Comparison of ENCODE assay signal across 18 cellular contexts in genomic region chr2:29290293-29291052, GRCh38.
DNase-seq lines count a peak whose midpoint lies in the region; ATAC-seq, FAIRE-seq and TF ChIP-seq lines count a peak whose summit lies in the region.
"Had no signal": no experiment of that assay in that cellular context is flagged by ENCODE, and none has a peak within 500 bp of the region (broad histone marks: within the 10 kb centered on the region; RNA-seq: fewer than 3 reads in every experiment).

No MANE protein-coding gene starts in this region.

- no peaks in the 10 kb centered on the region for H3K36me3 ChIP-seq in BLaER1 treated with 17β-estradiol and CSF1 and Interleukin-3, amounts not matched to agents 10 nM and 100 nM
- H3K36me3 ChIP-seq in HUES48 (ENCODE audit: control insufficient read depth, insufficient read depth, low read length) (no peaks in the 10 kb centered on the region), H1 (ENCODE audit: control insufficient read depth in 2 of 4, insufficient read depth in 4 of 4, low read length in 3 of 4) (no peaks in the 10 kb centered on the region), mesendoderm (ENCODE audit: control insufficient read depth, insufficient read depth, low read length) (no peaks in the 10 kb centered on the region)

- TF ChIP-seq RAD21 in H1 (IDR thresholded peaks at IDR 0.05 in 1 of 2, conservative IDR thresholded peaks at IDR 0.05 in 1 of 2; ENCODE audit: low read depth in 2 of 2, low read length in 2 of 2): no peak

- POLR2A ChIA-PET in H1 (lab: Charles Lee; ENCODE audit: partially characterized antibody): no interaction called here

- H3K14ac ChIP-seq in H1 (ENCODE audit: insufficient read length): no peak overlapping the region

- no peak overlapping the region for H3K23ac ChIP-seq in H1 (ENCODE audit: insufficient read length)
- no peak overlapping the region for H3K23ac ChIP-seq in mesendoderm (ENCODE audit: low read length)

- no peak overlapping the region for H3K4ac ChIP-seq in H1 (replicated peaks; ENCODE audit: insufficient read length, low read depth, low read length)
- no peak overlapping the region for H3K4ac ChIP-seq in mesendoderm (ENCODE audit: low read depth, low read length)

- H3K9me3 ChIP-seq in BLaER1 treated with 17β-estradiol and CSF1 and Interleukin-3, amounts not matched to agents 10 nM and 100 nM (replicated peaks in 1 of 11): no peaks in the 10 kb centered on the region
- no peaks in the 10 kb centered on the region for H3K9me3 ChIP-seq in HUES48 (ENCODE audit: control insufficient read depth, insufficient read depth, low read length)
- H3K9me3 ChIP-seq in H1 (ENCODE audit: insufficient read depth in 2 of 2, low read depth in 1 of 2, low read length in 1 of 2): no peaks in the 10 kb centered on the region
- H3K9me3 ChIP-seq: A549 had no signal

- H2AFZ ChIP-seq in H1 (ENCODE audit: low read length): no peak overlapping the region

- peak overlapping the region; percentile 52; the same call in 1 of the 2 replicates for H3K18ac ChIP-seq in H1 (ENCODE audit: extremely low read depth, low read length)
- no peak overlapping the region for H3K18ac ChIP-seq in mesendoderm (ENCODE audit: low read length)

- no peaks in the 10 kb centered on the region for H3K27me3 ChIP-seq in BLaER1 treated with 17β-estradiol and CSF1 and Interleukin-3, amounts not matched to agents 10 nM and 100 nM
- H3K27me3 ChIP-seq in HUES48 (ENCODE audit: control insufficient read depth, insufficient read depth, low read length): no peaks in the 10 kb centered on the region
- no peaks in the 10 kb centered on the region for H3K27me3 ChIP-seq in H1 (replicated peaks in 1 of 4; ENCODE audit: control insufficient read depth in 3 of 4, extremely low read depth in 1 of 4, insufficient read depth in 3 of 4, low read length in 3 of 4)
- H3K27me3 ChIP-seq in mesendoderm (ENCODE audit: insufficient read depth, low read length, poor library complexity): no peaks in the 10 kb centered on the region

- no peak for ATAC-seq in HG02610 (IDR thresholded peaks at IDR 0.05; ENCODE audit: unreplicated experiment)
- ATAC-seq: HepG2 had no signal

- TF ChIP-seq POLR2A in H1 (IDR thresholded peaks at IDR 0.05; ENCODE audit: control extremely low read depth in 1 of 2, low read depth in 2 of 2, low read length in 2 of 2): no peak

- peak overlapping the region; percentile 88 for H4K91ac ChIP-seq in H1 (replicated peaks; ENCODE audit: insufficient read length, low read length)

- no peak for TF ChIP-seq CTCF in H1 (IDR thresholded peaks at IDR 0.05; ENCODE audit: control extremely low read depth in 1 of 3, insufficient read depth in 1 of 3, low read depth in 1 of 3, low read length in 3 of 3)

- H2BK15ac ChIP-seq in H1 (ENCODE audit: low read length) (no peak overlapping the region), mesendoderm (replicated peaks; ENCODE audit: low read depth) (no peak overlapping the region)

- no peak overlapping the region for H3K4me3 ChIP-seq in BLaER1 treated with 17β-estradiol and CSF1 and Interleukin-3, amounts not matched to agents 10 nM and 100 nM
- H3K4me3 ChIP-seq in HUES48 (ENCODE audit: low read depth, low read length) (no peak overlapping the region), H1 (ENCODE audit: extremely low read depth in 1 of 4, insufficient read depth in 2 of 4, low read depth in 3 of 4, low read length in 4 of 4) (no peak overlapping the region), mesendoderm (ENCODE audit: low read length) (no peak overlapping the region)
- H3K4me3 ChIP-seq: A549 had no signal

- TF ChIP-seq EP300 in H1 (IDR thresholded peaks at IDR 0.05; ENCODE audit: borderline replicate concordance in 1 of 2, low read depth in 2 of 2, low read length in 2 of 2): no peak

- no peak overlapping the region for H3K27ac ChIP-seq in BLaER1 treated with 17β-estradiol and CSF1 and Interleukin-3, amounts not matched to agents 10 nM and 100 nM
- H3K27ac ChIP-seq in HUES48 (ENCODE audit: low read depth, low read length): peak overlapping the region; percentile 73
- H3K27ac ChIP-seq in H1 (ENCODE audit: low read depth, low read length): no peak overlapping the region
- H3K27ac ChIP-seq in mesendoderm (ENCODE audit: low read depth, low read length): no peak overlapping the region
- H3K27ac ChIP-seq: A549 had no signal

- H3K79me2 ChIP-seq in H1 (ENCODE audit: control insufficient read depth in 1 of 2, insufficient read depth in 2 of 2, low read length in 2 of 2): no peaks in the 10 kb centered on the region
- no peaks in the 10 kb centered on the region for H3K79me2 ChIP-seq in mesendoderm (ENCODE audit: control insufficient read depth, insufficient read depth, low read length)

- no peak overlapping the region for H4K5ac ChIP-seq in H1 (ENCODE audit: insufficient read length, low read depth, low read length)
- H4K5ac ChIP-seq in mesendoderm (ENCODE audit: low read length): no peak overlapping the region

- H2AK5ac ChIP-seq in H1 (ENCODE audit: low read depth, low read length) (no peak overlapping the region), mesendoderm (ENCODE audit: low read length) (no peak overlapping the region)

- no peak overlapping the region for H3K9ac ChIP-seq in BLaER1 treated with 17β-estradiol and CSF1 and Interleukin-3, amounts not matched to agents 10 nM and 100 nM
- no peak overlapping the region for H3K9ac ChIP-seq in HUES48 (ENCODE audit: low read depth, low read length)
- H3K9ac ChIP-seq in H1 (replicated peaks in 1 of 4; ENCODE audit: extremely low read depth in 1 of 4, low read depth in 3 of 4, low read length in 3 of 4): no peak overlapping the region
- no peak overlapping the region for H3K9ac ChIP-seq in mesendoderm (ENCODE audit: low read length)

- H3K4me2 ChIP-seq in BLaER1 treated with 17β-estradiol and CSF1 and Interleukin-3, amounts not matched to agents 10 nM and 100 nM: peak overlapping the region in 8 of 11 experiments; percentile 6 to 43 (median 20); a peak in 12 of 22 replicates
- H3K4me2 ChIP-seq in H1 (ENCODE audit: insufficient read depth in 1 of 2, low read depth in 2 of 2, low read length in 2 of 2) (peak overlapping the region in 1 of 2 experiments; percentile 16; a peak in 1 of 4 replicates), mesendoderm (ENCODE audit: low read length) (no peak overlapping the region)
- H3K4me2 ChIP-seq: A549 had no signal

- peak; percentile 62 for FAIRE-seq in H1 (lab: Jason Lieb, UNC)
- FAIRE-seq: A549, HepG2 had no signal

- DNase-seq in H1 (ENCODE audit: low read depth in 1 of 2, low spot score in 2 of 2) (peak in 1 of 2 experiments; percentile 63), mesendoderm (peak; percentile 90), DMS114 treated with DMSO at 0.1 percent for 48 hours (lab: John Stamatoyannopoulos, UW; ENCODE audit: unreplicated experiment) (no peak), DMS53 (lab: John Stamatoyannopoulos, UW) (no peak)
- DNase-seq: DMS153, EL, KG1, NCI-H1048, NCI-H1694 treated with DMSO at 0.1 percent for 48 hours, NCI-H446 treated with DMSO at 0.1 percent for 48 hours, NCI-H748 treated with DMSO at 0.1 percent for 48 hours, RPMI8226, SIG-M5 had no signal

- H3K23me2 ChIP-seq in H1 (ENCODE audit: low read depth, low read length): no peaks in the 10 kb centered on the region

- H2BK5ac ChIP-seq in H1 (ENCODE audit: low read depth, low read length) (no peak overlapping the region; the same call in 1 of the 2 replicates), mesendoderm (ENCODE audit: low read length) (no peak overlapping the region)

- H4K20me1 ChIP-seq in BLaER1 treated with 17β-estradiol and CSF1 and Interleukin-3, amounts not matched to agents 10 nM and 100 nM: 0 out of 22 replicates have a peak, but pooled peaks cover 0 to 3% (median 0%) of the 10 kb centered on the region in 11 experiments
- no peaks in the 10 kb centered on the region for H4K20me1 ChIP-seq in H1 (replicated peaks in 1 of 2; ENCODE audit: control insufficient read depth in 1 of 2, insufficient read depth in 2 of 2, low read length in 2 of 2)

- no peak overlapping the region for H2BK120ac ChIP-seq in H1 (replicated peaks; ENCODE audit: low read depth, low read length)
- no peak overlapping the region for H2BK120ac ChIP-seq in mesendoderm (ENCODE audit: low read depth, low read length)

- H3K79me1 ChIP-seq in H1 (ENCODE audit: low read depth, low read length) (no peaks in the 10 kb centered on the region), mesendoderm (ENCODE audit: low read length) (no peaks in the 10 kb centered on the region)

- 45% methylated on average over 8 of the region's 8 CpGs; no CpG with 5 or more reads in 1 of the 2 experiments for WGBS in H1 (ENCODE audit: extremely low coverage in 1 of 2, insufficient coverage in 1 of 2, insufficient read length in 1 of 2, insufficient replicate concordance in 2 of 2, low coverage in 1 of 2, low lambda C conversion rate in 2 of 2, missing lambda C conversion rate in 1 of 2), 2 experiments
- WGBS in mesendoderm (ENCODE audit: extremely low coverage, insufficient coverage, low lambda C conversion rate): no CpG with 5 or more reads among the region's 8 CpGs

- CTCF ChIA-PET in H1 (lab: Charles Lee; ENCODE audit: partially characterized antibody): interaction anchor here (0.6 to 2.3 kb wide), 9 partner anchors 16 to 632 kb away, joined by 3 to 7 read pairs (median 3); no protein-coding TSS in a partner anchor

- H2BK20ac ChIP-seq in H1 (ENCODE audit: low read length): peak overlapping the region; percentile 95

- no peak overlapping the region for H3K56ac ChIP-seq in H1 (replicated peaks; ENCODE audit: insufficient read length, low read depth, low read length)
- peak overlapping the region; percentile 25 for H3K56ac ChIP-seq in mesendoderm (ENCODE audit: low read length)

- H4K8ac ChIP-seq in H1 (ENCODE audit: extremely low read depth, insufficient read depth, low read length) (no peak overlapping the region), mesendoderm (ENCODE audit: low read depth, low read length) (no peak overlapping the region)

- peak overlapping the region; percentile 88; the same call in 1 of the 2 replicates for H2BK12ac ChIP-seq in H1 (ENCODE audit: low read depth, low read length)

- peaks cover 0 to 13% (median 9%) of the 10 kb centered on the region in 10 experiments; a peak in 10 of 20 replicates for H3K4me1 ChIP-seq in BLaER1 treated with 17β-estradiol and CSF1 and Interleukin-3, amounts not matched to agents 10 nM and 100 nM
- H3K4me1 ChIP-seq in HUES48 (ENCODE audit: control insufficient read depth, insufficient read depth, low read length) (peaks cover 12% of the 10 kb centered on the region), H1 (replicated peaks in 1 of 4; ENCODE audit: control insufficient read depth in 3 of 4, insufficient read depth in 4 of 4, low read length in 3 of 4) (peaks cover 0 to 8% (median 2%) of the 10 kb centered on the region in 4 experiments; a peak in 5 of 7 replicates), mesendoderm (ENCODE audit: control insufficient read depth, low read depth, low read length) (peaks cover 7% of the 10 kb centered on the region)
- H3K4me1 ChIP-seq: A549 had no signal

TF ChIP-seq in H1, 55 proteins besides CTCF, POLR2A, EP300 and RAD21 (continues in another document):
- no peak for TF ChIP-seq PHF8 (conservative IDR thresholded peaks at IDR 0.05; ENCODE audit: low read depth, low read length)
- TF ChIP-seq HDAC2 (IDR thresholded peaks at IDR 0.05; ENCODE audit: borderline replicate concordance in 1 of 2, low read depth in 2 of 2, low read length in 2 of 2): peak in 1 of 2 experiments; percentile 47; a peak in 1 of 4 replicates
- TF ChIP-seq GTF2F1 (IDR thresholded peaks at IDR 0.05; ENCODE audit: borderline replicate concordance, low read depth, low read length): no peak
- TF ChIP-seq TEAD4 (IDR thresholded peaks at IDR 0.05; ENCODE audit: low read depth, low read length): peak; percentile 31; the same call in 1 of the 2 replicates
